ENCODE assay signal across 20 cellular contexts in genomic region chr10:31143331-31143935, GRCh38.
DNase-seq lines count a peak whose midpoint lies in the region; ATAC-seq and TF ChIP-seq lines count a peak whose summit lies in the region.
"Had no signal": no experiment of that assay in that cellular context is flagged by ENCODE, and none has a peak within 500 bp of the region (broad histone marks: within the 10 kb centered on the region; RNA-seq: fewer than 3 reads in every experiment).

No MANE protein-coding gene starts in this region.

- H3K9me3 ChIP-seq in T-helper 17 cell (ENCODE audit: control insufficient read depth, low read length, poor library complexity, severe bottlenecking) (no peaks in the 10 kb centered on the region), neuronal stem cell (replicated peaks in 1 of 2; ENCODE audit: control insufficient read depth in 2 of 2, insufficient read depth in 1 of 2, low read depth in 1 of 2, low read length in 2 of 2) (no peaks in the 10 kb centered on the region), H9 (ENCODE audit: control insufficient read depth, low read depth, low read length) (no peaks in the 10 kb centered on the region)
- H3K9me3 ChIP-seq: ascending aorta, esophagus squamous epithelium had no signal

- no peaks in the 10 kb centered on the region for H3K23me2 ChIP-seq in H9 (ENCODE audit: insufficient read length, low read depth, low read length, poor library complexity, severe bottlenecking)

- H2AFZ ChIP-seq in GM23338 (peak overlapping the region; percentile 59; the same call in 1 of the 2 replicates), neuronal stem cell (ENCODE audit: low read length) (peak overlapping the region; percentile 74), H9 (ENCODE audit: low read length) (no peak overlapping the region)

- H2AK5ac ChIP-seq in neuronal stem cell (ENCODE audit: low read depth, low read length), result no peak overlapping the region
- H2AK5ac ChIP-seq in H9 (ENCODE audit: insufficient read length, low read length), result no peak overlapping the region

- peaks cover 3% of the 10 kb centered on the region for H3K27me3 Mint-ChIP-seq in GM23338 (ENCODE audit: insufficient read depth, low read depth, poor library complexity)
- H3K27me3 Mint-ChIP-seq in T-helper 17 cell, result peaks cover 23% of the 10 kb centered on the region
- H3K27me3 Mint-ChIP-seq in H9 (ENCODE audit: low read depth), result peaks cover 4% of the 10 kb centered on the region; the same call in 1 of the 2 replicates
- peaks cover 4% of the 10 kb centered on the region for H3K27me3 Mint-ChIP-seq in activated T-cell treated with anti-CD3 and anti-CD28 coated beads, Interleukin-2, amount 50 U/mL, for 24 hours

- H4K8ac ChIP-seq in neuronal stem cell (ENCODE audit: low read depth, low read length), result no peak overlapping the region
- H4K8ac ChIP-seq in H9 (replicated peaks; ENCODE audit: insufficient read length, low read depth, low read length), result no peak overlapping the region

- H4K91ac ChIP-seq in neuronal stem cell (ENCODE audit: low read depth, low read length, poor library complexity) (no peak overlapping the region), H9 (ENCODE audit: insufficient read length, low read depth, low read length) (no peak overlapping the region)

- H3K23ac ChIP-seq in neuronal stem cell (ENCODE audit: low read depth, low read length, poor library complexity) (no peak overlapping the region), H9 (ENCODE audit: insufficient read length, low read depth, low read length) (no peak overlapping the region)

- H3K9me3 Mint-ChIP-seq in GM23338 (no peaks in the 10 kb centered on the region; the same call in 2 of the 3 replicates), H9 (no peaks in the 10 kb centered on the region)
- H3K9me3 Mint-ChIP-seq in activated T-cell treated with anti-CD3 and anti-CD28 coated beads, Interleukin-2, amount 50 U/mL, for 24 hours, result no peaks in the 10 kb centered on the region
- H3K9me3 Mint-ChIP-seq: activated naive CD4-positive, alpha-beta T cell treated with anti-CD3 and anti-CD28 coated beads, Interleukin-2, amount 50 U/mL, for 72 hours; effector memory CD8-positive, alpha-beta T cell; natural killer cell had no signal

- ATAC-seq in GM23338, result no peak
- ATAC-seq in T-helper 17 cell, result no peak
- ATAC-seq: activated naive CD4-positive, alpha-beta T cell treated with anti-CD3 and anti-CD28 coated beads, Interleukin-2, amount 50 U/mL, for 72 hours; effector memory CD8-positive, alpha-beta T cell; left colon; natural killer cell had no signal

- no peaks in the 10 kb centered on the region for H3K27me3 ChIP-seq in GM23338 (ENCODE audit: insufficient read depth)
- H3K27me3 ChIP-seq in neuronal stem cell (ENCODE audit: control insufficient read depth in 3 of 3, insufficient read depth in 3 of 3, low read depth in 1 of 3, low read length in 3 of 3), result peaks cover 0 to 2% (median 0%) of the 10 kb centered on the region in 3 experiments
- no peaks in the 10 kb centered on the region for H3K27me3 ChIP-seq in H9 (ENCODE audit: insufficient read depth, low read length)
- H3K27me3 ChIP-seq: ascending aorta, esophagus squamous epithelium had no signal

- H3K4me1 Mint-ChIP-seq in GM23338 (peaks cover 11% of the 10 kb centered on the region), T-helper 17 cell (peaks cover 3% of the 10 kb centered on the region), H9 (peaks cover 9 to 11% of the 10 kb centered on the region in 2 experiments)
- peaks cover 25% of the 10 kb centered on the region for H3K4me1 Mint-ChIP-seq in activated T-cell treated with anti-CD3 and anti-CD28 coated beads, Interleukin-2, amount 50 U/mL, for 24 hours (ENCODE audit: low read depth)
- H3K4me1 Mint-ChIP-seq: natural killer cell had no signal

- TF ChIP-seq CTCF in GM23338 (conservative IDR thresholded peaks at IDR 0.05; ENCODE audit: low read depth in 2 of 2) (no peak), H9 (conservative IDR thresholded peaks at IDR 0.05) (no peak)

- H3K9ac ChIP-seq in neuronal stem cell (ENCODE audit: low read depth, low read length, poor library complexity), result no peak overlapping the region
- H3K9ac ChIP-seq in H9 (ENCODE audit: extremely low read depth, insufficient read length, low read length), result no peak overlapping the region
- H3K9ac ChIP-seq: KMS-11 had no signal

- 0 out of 2 replicates have a peak, but pooled peaks cover 3% of the 10 kb centered on the region for H3K9me2 ChIP-seq in GM23338 (ENCODE audit: insufficient read depth)

- H3K56ac ChIP-seq in H9 (ENCODE audit: insufficient read length, low read depth, low read length), result no peak overlapping the region

- no peak overlapping the region for H3T11ph ChIP-seq in H9 (ENCODE audit: low read length)

- H3K79me1 ChIP-seq in neuronal stem cell (ENCODE audit: low read depth, low read length), result no peaks in the 10 kb centered on the region
- H3K79me1 ChIP-seq in H9 (ENCODE audit: insufficient read depth, low read depth, low read length, poor library complexity, severe bottlenecking), result no peaks in the 10 kb centered on the region

- H4K5ac ChIP-seq in H9 (ENCODE audit: insufficient read length, low read depth, low read length), result no peak overlapping the region

- H3K4me1 ChIP-seq in GM23338 (ENCODE audit: insufficient read depth) (no peaks in the 10 kb centered on the region), neuronal stem cell (ENCODE audit: control insufficient read depth in 2 of 2, insufficient read depth in 1 of 2, low read depth in 1 of 2, low read length in 2 of 2) (peaks cover 10 to 23% of the 10 kb centered on the region in 2 donors), H9 (ENCODE audit: insufficient read depth, low read length) (no peaks in the 10 kb centered on the region; the same call in 1 of the 2 replicates)
- H3K4me1 ChIP-seq: ascending aorta had no signal

- no peak overlapping the region for H2BK120ac ChIP-seq in neuronal stem cell (ENCODE audit: low read depth, low read length)
- H2BK120ac ChIP-seq in H9 (ENCODE audit: low read depth, low read length, poor library complexity, severe bottlenecking), result no peak overlapping the region

- H3K18ac ChIP-seq in neuronal stem cell (ENCODE audit: low read length) (peak overlapping the region; percentile 55), H9 (ENCODE audit: insufficient read length, low read depth, low read length) (no peak overlapping the region)

- H2BK15ac ChIP-seq in neuronal stem cell (ENCODE audit: low read length) (no peak overlapping the region), H9 (ENCODE audit: low read depth, low read length) (no peak overlapping the region)

- no peaks in the 10 kb centered on the region for H3F3A ChIP-seq in GM23338 (replicated peaks; ENCODE audit: low read depth)

- H3K27ac ChIP-seq in GM23338 (ENCODE audit: low read depth), result no peak overlapping the region
- H3K27ac ChIP-seq in neuronal stem cell (replicated peaks; ENCODE audit: low read length), result peak overlapping the region; percentile 31
- no peak overlapping the region for H3K27ac ChIP-seq in H9 (ENCODE audit: insufficient read length, low read depth, low read length)
- H3K27ac ChIP-seq: ascending aorta, esophagus squamous epithelium, KMS-11 had no signal

- H3K79me2 ChIP-seq in GM23338 (replicated peaks; ENCODE audit: insufficient read depth), result no peaks in the 10 kb centered on the region
- H3K79me2 ChIP-seq in H9 (ENCODE audit: insufficient read depth, low read length), result no peaks in the 10 kb centered on the region

- no peak overlapping the region for H3K4me2 ChIP-seq in GM23338
- H3K4me2 ChIP-seq in neuronal stem cell (ENCODE audit: insufficient read depth, low read length, poor library complexity, severe bottlenecking), result no peak overlapping the region
- no peak overlapping the region for H3K4me2 ChIP-seq in H9 (ENCODE audit: insufficient read depth, insufficient read length, low read length)
- H3K4me2 ChIP-seq: KMS-11 had no signal

- H4K20me1 ChIP-seq in GM23338 (replicated peaks; ENCODE audit: insufficient read depth) (no peaks in the 10 kb centered on the region), H9 (ENCODE audit: control insufficient read depth, insufficient read depth, insufficient read length) (no peaks in the 10 kb centered on the region)

- H2BK20ac ChIP-seq in H9 (ENCODE audit: low read depth, low read length, poor library complexity, severe bottlenecking), result no peak overlapping the region

- DNase-seq in GM23338 (ENCODE audit: low spot score) (no peak), T-helper 17 cell (no peak), fibroblast of gingiva (ENCODE audit: low read depth) (peak; percentile 25), neuronal stem cell (ENCODE audit: low spot score) (no peak), NCI-H748 treated with DMSO at 0.1 percent for 48 hours (lab: John Stamatoyannopoulos, UW) (no peak), H9 (no peak), middle frontal gyrus (ENCODE audit: extremely low spot score, low spot score) (no peak)
- no peak for DNase-seq in activated T-cell treated with anti-CD3 and anti-CD28 coated beads, Interleukin-2, amount 50 U/mL, for 24 hours
- DNase-seq: activated CD8-positive, alpha-beta memory T cell treated with anti-CD3 and anti-CD28 coated beads for 24 hours; effector memory CD8-positive, alpha-beta T cell; esophagus squamous epithelium; GF-D8; left colon; natural killer cell; NCI-H1048; NCI-H187 treated with DMSO at 0.1 percent for 48 hours; NCI-H226 had no signal

- H3K36me3 Mint-ChIP-seq in GM23338 (ENCODE audit: low read depth) (no peaks in the 10 kb centered on the region), T-helper 17 cell (ENCODE audit: low read depth) (peaks cover 5% of the 10 kb centered on the region), H9 (ENCODE audit: insufficient read depth in 1 of 3, low read depth in 3 of 3) (no peaks in the 10 kb centered on the region)
- no peaks in the 10 kb centered on the region for H3K36me3 Mint-ChIP-seq in activated T-cell treated with anti-CD3 and anti-CD28 coated beads, Interleukin-2, amount 50 U/mL, for 24 hours (ENCODE audit: low read depth)
- H3K36me3 Mint-ChIP-seq: activated naive CD4-positive, alpha-beta T cell treated with anti-CD3 and anti-CD28 coated beads, Interleukin-2, amount 50 U/mL, for 72 hours; natural killer cell had no signal

- H3K4me3 ChIP-seq in GM23338 (no peak overlapping the region), neuronal stem cell (ENCODE audit: low read length in 2 of 2) (no peak overlapping the region)
- H3K4me3 ChIP-seq: ascending aorta, esophagus squamous epithelium had no signal

- H3K14ac ChIP-seq in neuronal stem cell (ENCODE audit: low read length), result no peak overlapping the region
- H3K14ac ChIP-seq in H9 (ENCODE audit: insufficient read depth, low read length), result no peak overlapping the region

- no peak overlapping the region for H3K4ac ChIP-seq in neuronal stem cell (ENCODE audit: low read length)
- H3K4ac ChIP-seq in H9 (ENCODE audit: low read depth, low read length), result no peak overlapping the region

- WGBS in neuronal stem cell (ENCODE audit: extremely low coverage in 2 of 2, insufficient read length in 2 of 2, insufficient replicate concordance in 1 of 2), 2 donors, result no CpG with 5 or more reads among the region's 5 CpGs
- no CpG with 5 or more reads among the region's 5 CpGs for WGBS in H9 (ENCODE audit: extremely low coverage, insufficient read length, low lambda C conversion rate)

- no peak overlapping the region for H3K4me3 Mint-ChIP-seq in GM23338
- no peak overlapping the region for H3K4me3 Mint-ChIP-seq in T-helper 17 cell
- H3K4me3 Mint-ChIP-seq in H9, result no peak overlapping the region
- no peak overlapping the region for H3K4me3 Mint-ChIP-seq in activated T-cell treated with anti-CD3 and anti-CD28 coated beads, Interleukin-2, amount 50 U/mL, for 24 hours
- H3K4me3 Mint-ChIP-seq: effector memory CD8-positive, alpha-beta T cell; natural killer cell had no signal

- no peak overlapping the region for H2BK5ac ChIP-seq in neuronal stem cell (ENCODE audit: low read length)
- no peak overlapping the region for H2BK5ac ChIP-seq in H9 (ENCODE audit: insufficient read length, low read length)

- H3K36me3 ChIP-seq in GM23338 (ENCODE audit: insufficient read depth) (no peaks in the 10 kb centered on the region), neuronal stem cell (replicated peaks in 1 of 2; ENCODE audit: control insufficient read depth in 2 of 2, insufficient read depth in 2 of 2, low read length in 2 of 2) (no peaks in the 10 kb centered on the region)
- H3K36me3 ChIP-seq: ascending aorta, esophagus squamous epithelium had no signal

- no peak overlapping the region for H2BK12ac ChIP-seq in neuronal stem cell (ENCODE audit: low read length)
- H2BK12ac ChIP-seq in H9 (ENCODE audit: insufficient read length, low read depth, low read length), result no peak overlapping the region

- H3K27ac Mint-ChIP-seq in GM23338, result no peak overlapping the region
- peak overlapping the region; percentile 32 for H3K27ac Mint-ChIP-seq in T-helper 17 cell
- no peak overlapping the region for H3K27ac Mint-ChIP-seq in H9
- no peak overlapping the region for H3K27ac Mint-ChIP-seq in activated T-cell treated with anti-CD3 and anti-CD28 coated beads, Interleukin-2, amount 50 U/mL, for 24 hours
- H3K27ac Mint-ChIP-seq: activated naive CD4-positive, alpha-beta T cell treated with anti-CD3 and anti-CD28 coated beads, Interleukin-2, amount 50 U/mL, for 72 hours; effector memory CD8-positive, alpha-beta T cell; natural killer cell had no signal
